2 cellular contexts compared by ENCODE assay signal in the genomic region with DNA sequence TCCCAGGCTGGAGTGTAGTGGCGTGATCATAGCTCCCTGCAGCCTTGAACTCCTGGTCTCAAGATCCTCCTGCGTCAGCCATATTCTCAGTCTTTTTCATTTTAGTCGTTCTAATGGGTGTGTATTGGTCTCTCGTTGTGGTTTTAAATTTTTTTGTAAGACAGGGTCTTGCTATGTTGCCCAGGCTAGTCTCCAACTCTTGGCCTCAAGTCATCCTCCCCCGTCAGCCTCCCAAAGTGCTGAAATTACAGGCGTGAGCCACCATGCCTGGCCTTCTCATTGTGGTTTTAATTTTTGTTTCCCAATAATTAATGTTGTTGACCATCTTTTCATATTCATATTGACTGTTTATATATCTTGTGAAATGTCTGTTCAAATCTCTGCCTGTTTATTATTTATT.
TF ChIP-seq lines count a peak whose summit lies in the region.

No MANE protein-coding gene starts in this region.

TF ChIP-seq in HepG2, 621 proteins besides CTCF, POLR2A, EP300 and RAD21:
- TF ChIP-seq ZMYM3 (CRISPR knock-in tag; IDR thresholded peaks at IDR 0.05) = 0 out of 2 replicates have a peak, but pooled peaks have one; percentile 19
- TF ChIP-seq ZNF121 (CRISPR knock-in tag; IDR thresholded peaks at IDR 0.05) = peak; percentile 78
- TF ChIP-seq AGO2 (optimal IDR thresholded peaks at IDR 0.05; ENCODE audit: low read depth, low read length) = no peak
TF ChIP-seq in HepG2: peak in this region for 2.

TF ChIP-seq in WTC11, 78 proteins besides CTCF, POLR2A, EP300 and RAD21:
- TF ChIP-seq, protein P1, sequence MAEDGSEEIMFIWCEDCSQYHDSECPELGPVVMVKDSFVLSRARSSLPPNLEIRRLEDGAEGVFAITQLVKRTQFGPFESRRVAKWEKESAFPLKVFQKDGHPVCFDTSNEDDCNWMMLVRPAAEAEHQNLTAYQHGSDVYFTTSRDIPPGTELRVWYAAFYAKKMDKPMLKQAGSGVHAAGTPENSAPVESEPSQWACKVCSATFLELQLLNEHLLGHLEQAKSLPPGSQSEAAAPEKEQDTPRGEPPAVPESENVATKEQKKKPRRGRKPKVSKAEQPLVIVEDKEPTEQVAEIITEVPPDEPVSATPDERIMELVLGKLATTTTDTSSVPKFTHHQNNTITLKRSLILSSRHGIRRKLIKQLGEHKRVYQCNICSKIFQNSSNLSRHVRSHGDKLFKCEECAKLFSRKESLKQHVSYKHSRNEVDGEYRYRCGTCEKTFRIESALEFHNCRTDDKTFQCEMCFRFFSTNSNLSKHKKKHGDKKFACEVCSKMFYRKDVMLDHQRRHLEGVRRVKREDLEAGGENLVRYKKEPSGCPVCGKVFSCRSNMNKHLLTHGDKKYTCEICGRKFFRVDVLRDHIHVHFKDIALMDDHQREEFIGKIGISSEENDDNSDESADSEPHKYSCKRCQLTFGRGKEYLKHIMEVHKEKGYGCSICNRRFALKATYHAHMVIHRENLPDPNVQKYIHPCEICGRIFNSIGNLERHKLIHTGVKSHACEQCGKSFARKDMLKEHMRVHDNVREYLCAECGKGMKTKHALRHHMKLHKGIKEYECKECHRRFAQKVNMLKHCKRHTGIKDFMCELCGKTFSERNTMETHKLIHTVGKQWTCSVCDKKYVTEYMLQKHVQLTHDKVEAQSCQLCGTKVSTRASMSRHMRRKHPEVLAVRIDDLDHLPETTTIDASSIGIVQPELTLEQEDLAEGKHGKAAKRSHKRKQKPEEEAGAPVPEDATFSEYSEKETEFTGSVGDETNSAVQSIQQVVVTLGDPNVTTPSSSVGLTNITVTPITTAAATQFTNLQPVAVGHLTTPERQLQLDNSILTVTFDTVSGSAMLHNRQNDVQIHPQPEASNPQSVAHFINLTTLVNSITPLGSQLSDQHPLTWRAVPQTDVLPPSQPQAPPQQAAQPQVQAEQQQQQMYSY (CRISPR knock-in tag; IDR thresholded peaks at IDR 0.05) = no peak
- peak; percentile 65 for TF ChIP-seq ZNF121 (CRISPR knock-in tag; IDR thresholded peaks at IDR 0.05)
